25 cellular contexts compared by ENCODE assay signal in the genomic region with DNA sequence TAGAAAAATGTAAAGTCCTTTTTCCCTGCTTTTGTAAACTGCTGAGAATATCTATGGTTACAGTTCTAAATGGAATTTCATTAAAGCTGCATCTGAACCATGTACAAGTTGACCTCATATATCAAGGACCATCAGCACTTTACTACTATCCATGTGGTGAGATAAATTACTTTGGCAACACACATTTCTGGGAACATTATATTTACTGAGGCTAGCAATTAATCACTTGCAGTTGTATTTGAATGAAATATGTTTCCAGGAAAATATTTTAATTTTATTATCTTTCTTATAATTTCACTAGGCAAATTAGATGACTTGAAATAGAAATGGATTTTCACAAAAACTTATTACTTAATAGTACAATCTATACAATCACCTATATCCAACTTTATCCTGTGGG.
"Had no signal": no experiment of that assay in that cellular context is flagged by ENCODE, and none has a peak within 500 bp of the region (broad histone marks: within the 10 kb centered on the region; RNA-seq: fewer than 3 reads in every experiment).

No MANE protein-coding gene starts in this region.

- H3K36me3 Mint-ChIP-seq: activated naive CD8-positive, alpha-beta T cell; WTC11 had no signal

- H3K4me3 ChIP-seq: breast epithelium had no signal

- DNase-seq: activated CD4-positive, alpha-beta T cell treated with anti-CD3 and anti-CD28 coated beads for 48 hours; activated CD4-positive, alpha-beta T cell treated with anti-CD3 and anti-CD28 coated beads, Interleukin-2, amount 50 U/mL, for 48 hours; activated CD4-positive, CD25-positive, alpha-beta regulatory T cell treated with anti-CD3 and anti-CD28 coated beads, Interleukin-2, amount 50 U/mL, for 72 hours; activated CD8-positive, alpha-beta memory T cell treated with anti-CD3 and anti-CD28 coated beads for 24 hours; activated gamma-delta T cell; activated naive CD4-positive, alpha-beta T cell treated with anti-CD3 and anti-CD28 coated beads for 36 hours; activated T-cell treated with anti-CD3 and anti-CD28 coated beads for 4 hours; activated T-cell treated with anti-CD3 and anti-CD28 coated beads, Interleukin-2, amount 50 U/mL, for 48 hours; central memory CD4-positive, alpha-beta T cell; KG1; NCI-H1048; NCI-H146; NCI-H187 treated with DMSO at 0.1 percent for 48 hours; NCI-H2081 treated with DMSO at 0.1 percent for 48 hours; NCI-H510A; NCI-H526 treated with DMSO at 0.1 percent for 48 hours; NK-92 treated with Interleukin-12 subunit alpha and Interleukin-12 subunit beta, amount 100 ng/mL, for 24 hours; OCI-M1; RPMI8226; T-helper 17 cell; T-helper 9 cell had no signal

- H3K4me1 Mint-ChIP-seq: activated T-helper 17 cell treated with anti-CD3 and anti-CD28 coated beads, Interleukin-2, amount 50 U/mL, for 72 hours; T-helper 17 cell had no signal

- H3K4me3 Mint-ChIP-seq: activated naive CD4-positive, alpha-beta T cell treated with anti-CD3 and anti-CD28 coated beads for 36 hours; activated naive CD8-positive, alpha-beta T cell; activated T-helper 17 cell treated with anti-CD3 and anti-CD28 coated beads, Interleukin-2, amount 50 U/mL, for 72 hours; T-helper 17 cell; WTC11 had no signal

- H3K9me3 Mint-ChIP-seq: activated naive CD4-positive, alpha-beta T cell treated with anti-CD3 and anti-CD28 coated beads for 36 hours; WTC11 had no signal

- H3K27ac Mint-ChIP-seq: activated naive CD4-positive, alpha-beta T cell treated with anti-CD3 and anti-CD28 coated beads for 36 hours; activated naive CD8-positive, alpha-beta T cell; activated T-helper 17 cell treated with anti-CD3 and anti-CD28 coated beads, Interleukin-2, amount 50 U/mL, for 72 hours; T-helper 17 cell; WTC11 had no signal

- H3K27me3 Mint-ChIP-seq: activated naive CD8-positive, alpha-beta T cell; activated T-helper 17 cell treated with anti-CD3 and anti-CD28 coated beads, Interleukin-2, amount 50 U/mL, for 72 hours; T-helper 17 cell had no signal
